1 cellular context compared by ENCODE assay signal in genomic region chr15:28888302-28888894, GRCh38.
TF ChIP-seq lines count a peak whose summit lies in the region.

No MANE protein-coding gene starts in this region.

TF ChIP-seq in IMR-90, 13 proteins besides CTCF, POLR2A, EP300 and RAD21 (continued from another document):
- TF ChIP-seq USF2 (IDR thresholded peaks at IDR 0.05; ENCODE audit: low read depth, low read length) (no peak), CEBPB (IDR thresholded peaks at IDR 0.05; ENCODE audit: low read depth, low read length) (no peak), NFE2L2 (IDR thresholded peaks at IDR 0.05; ENCODE audit: low read depth, low read length) (no peak), FOS (IDR thresholded peaks at IDR 0.05; ENCODE audit: low read depth, low read length) (no peak), MAFK (IDR thresholded peaks at IDR 0.05; ENCODE audit: low read depth, low read length) (no peak), ELK1 (IDR thresholded peaks at IDR 0.05; ENCODE audit: borderline replicate concordance, low read depth, low read length) (no peak)
